ENCODE assay signal across 8 cellular contexts in the genomic region with DNA sequence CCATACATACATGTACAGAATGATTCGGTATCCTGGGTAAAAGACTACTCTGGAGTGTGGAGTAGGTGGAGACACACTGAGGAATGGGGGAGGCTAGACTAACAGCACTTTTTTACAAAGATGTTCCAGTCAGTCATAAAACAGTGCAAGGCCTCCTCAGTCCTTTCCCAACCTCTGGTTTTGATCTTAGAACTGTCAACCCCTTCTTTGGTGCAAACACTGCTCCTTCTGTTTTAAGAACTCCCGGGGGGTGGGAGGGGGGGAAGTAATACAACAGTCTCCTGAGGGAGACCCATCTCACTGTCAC. TPM values are rescaled to one million over a fixed set of nuclear protein-coding genes. Genes with fewer than 3 reads are reported as not detected.
DNase-seq lines count a peak whose midpoint lies in the region; ATAC-seq and TF ChIP-seq lines count a peak whose summit lies in the region.

No MANE protein-coding gene starts in this region.

- no peak for DNase-seq in CD4-positive, alpha-beta T cell
- peak; percentile 18 for DNase-seq in OCI-LY7 (ENCODE audit: low spot score)
- DNase-seq in endodermal cell: no peak
- no peak for DNase-seq in NK-92 treated with Interleukin-12 subunit alpha and Interleukin-12 subunit beta, amount 100 ng/mL, for 24 hours (lab: John Stamatoyannopoulos, UW)
- DNase-seq in omental fat pad (ENCODE audit: low spot score): no peak
- no peak for DNase-seq in putamen (ENCODE audit: low spot score)

- POLR2A ChIA-PET in CD4-positive, alpha-beta T cell (lab: Charles Lee): interaction anchor here (0.6 to 2.7 kb wide), 7 partner anchors 16 to 291 kb away, joined by 3 to 55 read pairs (median 6); partner anchors contain the start of genes HYPK, SERINC4, TP53BP1 and TUBGCP4
- POLR2A ChIA-PET in OCI-LY7 (lab: Charles Lee): interaction anchor here (0.5 to 3.0 kb wide), 4 partner anchors 9 to 382 kb away, joined by 3 to 14 read pairs (median 4); partner anchors contain the start of gene TP53BP1

- H3K9ac ChIP-seq in endodermal cell (ENCODE audit: extremely low read depth, low read length, poor library complexity, severe bottlenecking): peak overlapping the region; percentile 73

- H3K27ac Mint-ChIP-seq in CD4-positive, alpha-beta T cell: peak overlapping the region; percentile 91
- peak overlapping the region; percentile 97 for H3K27ac Mint-ChIP-seq in endodermal cell

- peak overlapping the region; percentile 91 for H3K4me2 ChIP-seq in OCI-LY7 (ENCODE audit: low read length)

- peaks cover 32% of the 10 kb centered on the region for H3K4me1 Mint-ChIP-seq in CD4-positive, alpha-beta T cell (ENCODE audit: low read depth)
- H3K4me1 Mint-ChIP-seq in endodermal cell: peaks cover 18% of the 10 kb centered on the region

- H3K4me3 Mint-ChIP-seq in CD4-positive, alpha-beta T cell: peak overlapping the region; percentile 91
- H3K4me3 Mint-ChIP-seq in endodermal cell: peak overlapping the region; percentile 91

- H3K36me3 Mint-ChIP-seq in CD4-positive, alpha-beta T cell (ENCODE audit: low read depth): no peaks in the 10 kb centered on the region
- H3K36me3 Mint-ChIP-seq in endodermal cell (ENCODE audit: low read depth): no peaks in the 10 kb centered on the region

- no peaks in the 10 kb centered on the region for H3K9me3 Mint-ChIP-seq in CD4-positive, alpha-beta T cell
- no peaks in the 10 kb centered on the region for H3K9me3 Mint-ChIP-seq in endodermal cell

- H3K27me3 Mint-ChIP-seq in CD4-positive, alpha-beta T cell: no peaks in the 10 kb centered on the region
- peaks cover 38% of the 10 kb centered on the region for H3K27me3 Mint-ChIP-seq in endodermal cell (ENCODE audit: insufficient read depth)

- no peaks in the 10 kb centered on the region for H3K79me2 ChIP-seq in OCI-LY7 (ENCODE audit: insufficient read depth, low read depth, low read length)

- H3K4me1 ChIP-seq in OCI-LY7 (ENCODE audit: insufficient read depth, low read length, poor library complexity, severe bottlenecking) (peaks cover 19% of the 10 kb centered on the region), endodermal cell (ENCODE audit: control insufficient read depth, insufficient read depth, low read length) (no peaks in the 10 kb centered on the region), neuron (ENCODE audit: insufficient read depth, low read length) (peaks cover 50% of the 10 kb centered on the region)

- H2AFZ ChIP-seq in OCI-LY7 (ENCODE audit: low read length): peak overlapping the region; percentile 90; the same call in 1 of the 2 replicates
- H2AFZ ChIP-seq in neuron (ENCODE audit: low read depth, low read length): no peak overlapping the region

- no peaks in the 10 kb centered on the region for H3K9me3 ChIP-seq in CD4-positive, alpha-beta T cell (ENCODE audit: control insufficient read depth, low read length)
- H3K9me3 ChIP-seq in OCI-LY7 (ENCODE audit: low read length): no peaks in the 10 kb centered on the region
- no peaks in the 10 kb centered on the region for H3K9me3 ChIP-seq in endodermal cell (ENCODE audit: control insufficient read depth, low read length)
- H3K9me3 ChIP-seq in neuron (ENCODE audit: low read length): no peaks in the 10 kb centered on the region

- no peak for TF ChIP-seq CTCF in CD4-positive, alpha-beta T cell (IDR thresholded peaks at IDR 0.05)
- no peak for TF ChIP-seq CTCF in OCI-LY7 (conservative IDR thresholded peaks at IDR 0.05; ENCODE audit: low read length)
- no peak for TF ChIP-seq CTCF in endodermal cell (conservative IDR thresholded peaks at IDR 0.05)
- no peak for TF ChIP-seq CTCF in omental fat pad (IDR thresholded peaks at IDR 0.05)

- peak overlapping the region; percentile 76 for H3K27ac ChIP-seq in CD4-positive, alpha-beta T cell (ENCODE audit: low read depth, low read length)
- H3K27ac ChIP-seq in OCI-LY7 (ENCODE audit: low read depth, low read length, poor library complexity, severe bottlenecking): peak overlapping the region; percentile 71
- H3K27ac ChIP-seq in endodermal cell (ENCODE audit: low read depth, low read length): peak overlapping the region; percentile 98

- CTCF ChIA-PET in CD4-positive, alpha-beta T cell (lab: Charles Lee): interaction anchor here (0.6 to 1.9 kb wide), 3 partner anchors 17 to 1688 kb away, joined by 3 to 10 read pairs (median 4); partner anchors contain the start of gene TP53BP1
- CTCF ChIA-PET in OCI-LY7 (lab: Charles Lee; ENCODE audit: unreplicated experiment): interaction anchor here (1.4 kb wide), 1 partner anchor 17 kb away, joined by 3 read pairs; the partner anchor contains the start of gene TP53BP1

- 83% methylated on average over 1 of the region's 2 CpGs; no CpG with 5 or more reads in 1 of the 2 experiments for WGBS in endodermal cell (ENCODE audit: insufficient coverage in 1 of 2, insufficient read length in 1 of 2), 2 experiments

- no TSS peak for BruUV-seq in OCI-LY7 (replicated peaks; lab: Mats Ljungman, UMichigan)

- no peaks in the 10 kb centered on the region for H3K27me3 ChIP-seq in CD4-positive, alpha-beta T cell (ENCODE audit: control insufficient read depth, insufficient read depth, low read length)
- H3K27me3 ChIP-seq in endodermal cell (ENCODE audit: control insufficient read depth, insufficient read depth, low read length, poor library complexity, severe bottlenecking) (peaks cover 34% of the 10 kb centered on the region), neuron (ENCODE audit: insufficient read depth, low read length) (no peaks in the 10 kb centered on the region)

- H3K9me2 ChIP-seq in OCI-LY7 (ENCODE audit: insufficient read depth, low read length): no peaks in the 10 kb centered on the region

- intact Hi-C loops in CD4-positive, alpha-beta T cell (cut with DNase I, micrococcal nuclease): loop anchor here (1.0 to 10.0 kb wide), 5 partner anchors 16 to 285 kb away; partner anchors contain the start of genes LCMT2 (in 1 of the 2), SERF2 (in 1 of the 2) and TP53BP1 (in 1 of the 2)
- intact Hi-C loops in OCI-LY7 (cut with micrococcal nuclease; ENCODE audit: unreplicated experiment): loop anchor here (2.0 to 5.0 kb wide), 2 partner anchors 29 to 138 kb away; partner anchors contain the start of genes TUBGCP4 and ZSCAN29

- no peak for ATAC-seq in CD4-positive, alpha-beta T cell (ENCODE audit: poor library complexity)
- ATAC-seq in GM18858 (IDR thresholded peaks at IDR 0.05; ENCODE audit: unreplicated experiment) (no peak), omental fat pad (ENCODE audit: low FRiP score) (no peak)

- H4K20me1 ChIP-seq in OCI-LY7 (ENCODE audit: insufficient read depth, low read length): no peaks in the 10 kb centered on the region

- H3K36me3 ChIP-seq in OCI-LY7 (ENCODE audit: insufficient read depth, low read length) (no peaks in the 10 kb centered on the region), endodermal cell (ENCODE audit: control insufficient read depth, insufficient read depth, low read length) (no peaks in the 10 kb centered on the region), neuron (ENCODE audit: insufficient read depth, low read length) (no peaks in the 10 kb centered on the region)

- H3K4me3 ChIP-seq in OCI-LY7 (ENCODE audit: low read depth, low read length, poor library complexity, severe bottlenecking): peak overlapping the region; percentile 73
- H3K4me3 ChIP-seq in endodermal cell (ENCODE audit: low read length): peak overlapping the region; percentile 98
- peak overlapping the region; percentile 67 for H3K4me3 ChIP-seq in neuron (ENCODE audit: low read length)

RNA-seq across cellular contexts. Expression of gene MAP1A, which starts 7.5 kb away (rescaled TPM):
- 1 to 10 TPM; 1.2 to 1.5 TPM for total RNA-seq in CD4-positive, alpha-beta T cell
- total RNA-seq in OCI-LY7 (2014; rRNA removed; shearing (Covaris generic)): 3.8 and 4.0 TPM in 2 replicates
- total RNA-seq in OCI-LY7 (2022): 2.7 and 3.3 TPM in 2 replicates
- 1 to 10 TPM in 1 of 2 donors, under 1 TPM in 1; 0.66 to 1.1 TPM for total RNA-seq in endodermal cell
- 13.7 TPM for polyA plus RNA-seq in endodermal cell (2013, experiment 1 of 2)
- polyA plus RNA-seq in endodermal cell (2013, experiment 2 of 2): 14.5 TPM
- 10 to 100 TPM in 1 of 4 donors, 1 to 10 TPM in 3; 2.5 to 10.9 (median 5.3) TPM for total RNA-seq in omental fat pad

RNA-seq across cellular contexts. Expression of gene TP53BP1, which starts 16.9 kb away (rescaled TPM):
- 10 to 100 TPM; 43.0 to 44.6 TPM for total RNA-seq in CD4-positive, alpha-beta T cell
- 69.3 and 88.1 TPM in 2 replicates for total RNA-seq in OCI-LY7 (2014; rRNA removed; shearing (Covaris generic))
- total RNA-seq in OCI-LY7 (2022) (51.8 and 55.1 TPM in 2 replicates), endodermal cell (100 to 1,000 TPM in 1 of 2 donors, 10 to 100 TPM in 1; 85.4 to 114 TPM), omental fat pad (10 to 100 TPM; 23.2 to 52.8 (median 39.2) TPM)
- 62.6 TPM for polyA plus RNA-seq in endodermal cell (2013, experiment 1 of 2)
- 62.0 TPM for polyA plus RNA-seq in endodermal cell (2013, experiment 2 of 2)
